In genomic region chr11:112961146-112961668, GRCh38 we compare ENCODE assay signal across 8 cellular contexts. TPM values are rescaled to one million over a fixed set of nuclear protein-coding genes. Genes with fewer than 3 reads are reported as not detected.
DNase-seq lines count a peak whose midpoint lies in the region; ATAC-seq and TF ChIP-seq lines count a peak whose summit lies in the region.

NCAM1 (plus strand) TSS chr11:112961420.

- H3K4me3 Mint-ChIP-seq in activated naive CD4-positive, alpha-beta T cell treated with anti-CD3 and anti-CD28 coated beads, Interleukin-2, amount 50 U/mL, for 24 hours, result peak within 1 kb of the TSS; percentile 85
- H3K4me3 Mint-ChIP-seq in neural crest cell, result peak within 1 kb of the TSS; percentile 100

- peaks cover 46% of the 10 kb centered on the region for H3K27me3 Mint-ChIP-seq in activated naive CD4-positive, alpha-beta T cell treated with anti-CD3 and anti-CD28 coated beads, Interleukin-2, amount 50 U/mL, for 24 hours
- peaks cover 21% of the 10 kb centered on the region for H3K27me3 Mint-ChIP-seq in neural crest cell (ENCODE audit: low read depth)

- no peak within 1 kb of the TSS for H3K27ac Mint-ChIP-seq in activated naive CD4-positive, alpha-beta T cell treated with anti-CD3 and anti-CD28 coated beads, Interleukin-2, amount 50 U/mL, for 24 hours
- H3K27ac Mint-ChIP-seq in neural crest cell (ENCODE audit: unreplicated experiment), result peak within 1 kb of the TSS; percentile 95

- TF ChIP-seq CTCF in neural crest cell (conservative IDR thresholded peaks at IDR 0.05), result no peak

- no peaks in the 10 kb centered on the region for H3K36me3 Mint-ChIP-seq in activated naive CD4-positive, alpha-beta T cell treated with anti-CD3 and anti-CD28 coated beads, Interleukin-2, amount 50 U/mL, for 24 hours
- H3K36me3 Mint-ChIP-seq in neural crest cell (ENCODE audit: low read depth), result no peaks in the 10 kb centered on the region

- peaks cover 12% of the 10 kb centered on the region for H3K4me1 Mint-ChIP-seq in activated naive CD4-positive, alpha-beta T cell treated with anti-CD3 and anti-CD28 coated beads, Interleukin-2, amount 50 U/mL, for 24 hours
- peaks cover 22% of the 10 kb centered on the region for H3K4me1 Mint-ChIP-seq in neural crest cell

- ATAC-seq in Right ventricle myocardium inferior (peak; percentile 76), HG03135 (IDR thresholded peaks at IDR 0.05; ENCODE audit: unreplicated experiment) (no peak)

- no peaks in the 10 kb centered on the region for H3K9me3 Mint-ChIP-seq in activated naive CD4-positive, alpha-beta T cell treated with anti-CD3 and anti-CD28 coated beads, Interleukin-2, amount 50 U/mL, for 24 hours
- H3K9me3 Mint-ChIP-seq in neural crest cell, result no peaks in the 10 kb centered on the region

- intact Hi-C loops in Right ventricle myocardium inferior (cut with DNase I), result loop anchor here (5.0 to 10.0 kb wide), 7 partner anchors 51 to 376 kb away; no protein-coding TSS in a partner anchor

- DNase-seq in AG08395 (ENCODE audit: low spot score), result peak; percentile 44
- peak; percentile 88 for DNase-seq in H4 (ENCODE audit: low spot score)
- peak; percentile 96 for DNase-seq in NCI-H510A (lab: John Stamatoyannopoulos, UW)
- peak; percentile 88 for DNase-seq in Right ventricle myocardium inferior (ENCODE audit: missing footprints)
- DNase-seq in neural crest cell (ENCODE audit: low read depth, low spot score), result peak; percentile 94
- DNase-seq in effector CD8-positive, alpha-beta T cell (lab: John Stamatoyannopoulos, UW), result no peak

RNA-seq across cellular contexts. Expression of gene NCAM1, which starts in this region (rescaled TPM):
- 4.8 and 5.0 TPM in 2 replicates for total RNA-seq in H4 (2014; rRNA removed; shearing (Covaris generic))
- total RNA-seq in Right ventricle myocardium inferior (250 TPM), neural crest cell (76.7 and 85.2 TPM in 2 replicates)

Comparison
In these comparisons a context has a peak if more than half of its experiments do, and no peak if none do; other contexts are left out.
1. RNA of gene NCAM1 (total RNA-seq): 250 TPM in Right ventricle myocardium inferior (single experiment) and 76.7 to 85.2 TPM in neural crest cell; 4.8 to 5.0 TPM in H4; every median in the first group is over 10 times any median in the second.